In genomic region chr17:32515677-32516383, GRCh38 we compare ENCODE assay signal across 10 cellular contexts.
DNase-seq lines count a peak whose midpoint lies in the region; ATAC-seq and TF ChIP-seq lines count a peak whose summit lies in the region.
"Had no signal": no experiment of that assay in that cellular context is flagged by ENCODE, and none has a peak within 500 bp of the region (broad histone marks: within the 10 kb centered on the region; RNA-seq: fewer than 3 reads in every experiment).

No MANE protein-coding gene starts in this region.

- H3K4me3 ChIP-seq in BLaER1 treated with 17β-estradiol and CSF1 and Interleukin-3, amounts not matched to agents 10 nM and 100 nM: no peak overlapping the region
- H3K4me3 ChIP-seq in iPS-20b (ENCODE audit: low read length): no peak overlapping the region

- H3K9me3 ChIP-seq in BLaER1 treated with 17β-estradiol and CSF1 and Interleukin-3, amounts not matched to agents 10 nM and 100 nM (replicated peaks in 1 of 11): no peaks in the 10 kb centered on the region
- no peaks in the 10 kb centered on the region for H3K9me3 ChIP-seq in iPS-20b (ENCODE audit: insufficient read depth, low read depth, low read length)

- ATAC-seq in GM18505 (IDR thresholded peaks at IDR 0.05; ENCODE audit: unreplicated experiment): no peak
- peak; percentile 41 for ATAC-seq in HG03066 (IDR thresholded peaks at IDR 0.05; ENCODE audit: low read depth, unreplicated experiment)
- no peak for ATAC-seq in HG02763 (IDR thresholded peaks at IDR 0.05; ENCODE audit: unreplicated experiment)

- H3K36me3 ChIP-seq in BLaER1 treated with 17β-estradiol and CSF1 and Interleukin-3, amounts not matched to agents 10 nM and 100 nM: no peaks in the 10 kb centered on the region
- no peaks in the 10 kb centered on the region for H3K36me3 ChIP-seq in iPS-20b (ENCODE audit: insufficient read depth, low read depth, low read length)

- H3K4me1 ChIP-seq in BLaER1 treated with 17β-estradiol and CSF1 and Interleukin-3, amounts not matched to agents 10 nM and 100 nM: peaks cover 35 to 80% (median 70%) of the 10 kb centered on the region in 10 experiments
- H3K4me1 ChIP-seq in iPS-20b (ENCODE audit: insufficient read depth, low read length): peaks cover 37% of the 10 kb centered on the region; the same call in 1 of the 2 replicates

- no peak for DNase-seq in COLO668 (lab: John Stamatoyannopoulos, UW; ENCODE audit: unreplicated experiment)
- DNase-seq in HCEC 1CT: no peak
- no peak for DNase-seq in germinal center (ENCODE audit: low spot score)
- DNase-seq: NCI-H2081 treated with DMSO at 0.1 percent for 48 hours, occipital lobe had no signal

- TF ChIP-seq POLR2A in GM18505 (IDR thresholded peaks at IDR 0.05; ENCODE audit: borderline replicate concordance, extremely low read depth, insufficient read depth, insufficient read length): peak; percentile 36

- no peak overlapping the region for H3K9ac ChIP-seq in BLaER1 treated with 17β-estradiol and CSF1 and Interleukin-3, amounts not matched to agents 10 nM and 100 nM
- H3K9ac ChIP-seq in iPS-20b (ENCODE audit: low read depth, low read length): peak overlapping the region; percentile 57; the same call in 1 of the 2 replicates

- H3K27ac ChIP-seq in BLaER1 treated with 17β-estradiol and CSF1 and Interleukin-3, amounts not matched to agents 10 nM and 100 nM: no peak overlapping the region
- H3K27ac ChIP-seq in iPS-20b (ENCODE audit: low read length): no peak overlapping the region

- peaks cover 0 to 9% (median 0%) of the 10 kb centered on the region in 11 experiments; a peak in 2 of 22 replicates for H4K20me1 ChIP-seq in BLaER1 treated with 17β-estradiol and CSF1 and Interleukin-3, amounts not matched to agents 10 nM and 100 nM

- H3K4me2 ChIP-seq in BLaER1 treated with 17β-estradiol and CSF1 and Interleukin-3, amounts not matched to agents 10 nM and 100 nM: peak overlapping the region; percentile 13 to 95 (median 89); a peak in 20 of 22 replicates

- H3K27me3 ChIP-seq in BLaER1 treated with 17β-estradiol and CSF1 and Interleukin-3, amounts not matched to agents 10 nM and 100 nM: peaks cover 0 to 25% (median 0%) of the 10 kb centered on the region in 11 experiments; a peak in 6 of 22 replicates
- H3K27me3 ChIP-seq in iPS-20b (ENCODE audit: insufficient read depth, low read length): peaks cover 6% of the 10 kb centered on the region
